1 cellular context compared by ENCODE assay signal in the genomic region with DNA sequence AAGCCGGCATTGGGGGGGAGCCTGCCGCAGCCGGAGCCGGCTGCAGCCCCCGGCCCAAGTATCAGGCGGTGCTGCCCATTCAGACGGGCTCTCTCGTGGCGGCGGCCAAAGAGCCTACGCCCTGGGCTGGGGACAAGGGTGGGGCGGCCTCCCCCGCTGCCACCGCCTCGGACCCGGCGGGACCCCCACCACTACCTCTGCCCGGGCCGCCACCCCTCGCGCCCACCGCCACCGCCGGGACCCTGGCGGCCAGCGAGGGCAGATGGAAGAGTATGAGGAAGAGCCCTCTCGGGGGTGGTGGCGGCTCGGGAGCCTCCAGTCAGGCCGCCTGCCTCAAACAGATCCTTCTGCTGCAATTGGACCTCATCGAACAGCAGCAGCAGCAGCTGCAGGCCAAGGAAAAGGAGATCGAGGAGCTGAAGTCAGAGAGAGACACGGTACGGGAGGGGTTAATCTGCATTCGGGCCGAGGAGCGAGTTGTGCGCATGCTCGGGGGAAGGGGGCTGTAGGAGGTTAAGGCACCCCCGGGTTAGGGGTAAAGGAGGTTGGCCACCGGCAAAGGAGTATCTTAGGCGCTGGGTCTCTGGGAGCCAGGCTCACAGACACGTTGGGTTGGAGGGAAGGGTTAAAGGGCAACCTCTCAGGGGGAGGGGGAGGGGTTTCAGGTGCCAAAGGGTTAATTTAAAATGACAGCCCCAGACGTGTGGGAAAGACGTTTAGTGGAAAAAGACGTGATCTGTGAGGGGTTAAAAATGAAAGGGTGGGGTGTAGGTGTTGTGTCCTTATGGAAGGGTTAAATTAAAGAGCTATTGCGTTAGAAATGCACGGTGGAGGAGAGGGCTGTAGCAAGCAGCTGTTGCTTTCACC.
A peak's percentile ranks its signal among the peaks of the same experiment; 100 is the strongest.
TF ChIP-seq lines count a peak whose summit lies in the region.

No MANE protein-coding gene starts in this region.

TF ChIP-seq in H1, 55 proteins besides CTCF, POLR2A, EP300 and RAD21:
- TF ChIP-seq CREB1 (IDR thresholded peaks at IDR 0.05) (no peak), SP2 (IDR thresholded peaks at IDR 0.05; ENCODE audit: low read length) (no peak), HDAC2 (IDR thresholded peaks at IDR 0.05; ENCODE audit: borderline replicate concordance in 1 of 2, low read depth in 2 of 2, low read length in 2 of 2) (peak in 1 of 2 experiments; percentile 96; a peak in 2 of 4 replicates), SIN3A (conservative IDR thresholded peaks at IDR 0.05 in 1 of 2, IDR thresholded peaks at IDR 0.05 in 1 of 2; ENCODE audit: low read depth in 1 of 2, low read length in 2 of 2) (peak; percentile 88 to 96), PHF8 (conservative IDR thresholded peaks at IDR 0.05; ENCODE audit: low read depth, low read length) (0 out of 2 replicates have a peak, but pooled peaks have one; percentile 27), JUND (IDR thresholded peaks at IDR 0.05; ENCODE audit: low read length) (no peak), TAF7 (optimal IDR thresholded peaks at IDR 0.05; ENCODE audit: borderline replicate concordance, low read depth, low read length) (peak; percentile 41), SRF (IDR thresholded peaks at IDR 0.05; ENCODE audit: low read depth, low read length) (no peak), SUZ12 (IDR thresholded peaks at IDR 0.05; ENCODE audit: low read length) (no peak), GTF2F1 (IDR thresholded peaks at IDR 0.05; ENCODE audit: borderline replicate concordance, low read depth, low read length) (no peak), RFX5 (IDR thresholded peaks at IDR 0.05; ENCODE audit: borderline replicate concordance, low read depth, low read length) (no peak), NRF1 (IDR thresholded peaks at IDR 0.05; ENCODE audit: low read depth, low read length) (peak; percentile 71), ASH2L (IDR thresholded peaks at IDR 0.05; ENCODE audit: low read length) (peak; percentile 64), SIX5 (IDR thresholded peaks at IDR 0.05; ENCODE audit: low read depth, low read length) (no peak), YY1 (IDR thresholded peaks at IDR 0.05; ENCODE audit: low read depth, low read length) (no peak), KDM1A (IDR thresholded peaks at IDR 0.05; ENCODE audit: borderline replicate concordance, low read length) (peak; percentile 96), MAFK (IDR thresholded peaks at IDR 0.05; ENCODE audit: low read depth, low read length) (no peak), RNF2 (IDR thresholded peaks at IDR 0.05; ENCODE audit: borderline replicate concordance, low read depth, low read length, missing control alignments, poor library complexity, severe bottlenecking) (no peak), EGR1 (IDR thresholded peaks at IDR 0.05; ENCODE audit: borderline replicate concordance, low read depth, low read length) (peak; percentile 34; the same call in 1 of the 2 replicates), EZH2 (IDR thresholded peaks at IDR 0.05; ENCODE audit: low read depth, low read length, severe bottlenecking) (no peak), CTBP2 (IDR thresholded peaks at IDR 0.05; ENCODE audit: borderline replicate concordance, insufficient read depth, insufficient read length, low read length) (no peak), POU5F1 (IDR thresholded peaks at IDR 0.05; ENCODE audit: low read depth, low read length) (no peak), JUN (IDR thresholded peaks at IDR 0.05; ENCODE audit: low read depth, low read length) (no peak), KDM5A (IDR thresholded peaks at IDR 0.05; ENCODE audit: low read length) (no peak), RBBP5 (IDR thresholded peaks at IDR 0.05; ENCODE audit: borderline replicate concordance, low read depth, low read length) (no peak), ZNF274 (IDR thresholded peaks at IDR 0.05; ENCODE audit: borderline replicate concordance, extremely low read depth, low read length) (no peak), SIRT6 (IDR thresholded peaks at IDR 0.05; ENCODE audit: low read length) (no peak), CBX8 (IDR thresholded peaks at IDR 0.05; ENCODE audit: borderline replicate concordance, low read depth, low read length) (no peak), SP1 (IDR thresholded peaks at IDR 0.05; ENCODE audit: low read depth, low read length) (0 out of 2 replicates have a peak, but pooled peaks have one; percentile 52), HDAC6 (IDR thresholded peaks at IDR 0.05; ENCODE audit: low read depth, low read length) (no peak), SP4 (IDR thresholded peaks at IDR 0.05; ENCODE audit: low read length) (no peak), TEAD4 (IDR thresholded peaks at IDR 0.05; ENCODE audit: low read depth, low read length) (no peak), POLR2AphosphoS5 (IDR thresholded peaks at IDR 0.05; ENCODE audit: low read depth, low read length) (peak; percentile 41), BCL11A (IDR thresholded peaks at IDR 0.05; ENCODE audit: low read depth in 2 of 2, low read length in 2 of 2) (no peak), TCF12 (IDR thresholded peaks at IDR 0.05; ENCODE audit: low read depth, low read length) (no peak), CHD2 (IDR thresholded peaks at IDR 0.05; ENCODE audit: low read length) (no peak), TBP (IDR thresholded peaks at IDR 0.05; ENCODE audit: low read depth, low read length) (peak; percentile 64), CBX5 (IDR thresholded peaks at IDR 0.05; ENCODE audit: low read depth, low read length) (no peak), NANOG (IDR thresholded peaks at IDR 0.05; ENCODE audit: insufficient read depth, low read depth, low read length, poor library complexity, severe bottlenecking) (no peak), FOSL1 (IDR thresholded peaks at IDR 0.05; ENCODE audit: insufficient read depth, low read depth, low read length) (no peak), KDM4A (IDR thresholded peaks at IDR 0.05; ENCODE audit: low read depth, low read length, severe bottlenecking) (peak; percentile 15), SAP30 (IDR thresholded peaks at IDR 0.05; ENCODE audit: insufficient read depth, insufficient replicate concordance, low read length) (no peak), CEBPB (IDR thresholded peaks at IDR 0.05; ENCODE audit: low read depth, low read length) (no peak), TAF1 (IDR thresholded peaks at IDR 0.05; ENCODE audit: low read depth, low read length) (peak; percentile 62), GABPA (IDR thresholded peaks at IDR 0.05; ENCODE audit: borderline replicate concordance, insufficient read depth, low read length) (no peak), CHD1 (IDR thresholded peaks at IDR 0.05; ENCODE audit: low read depth, low read length) (no peak), BACH1 (IDR thresholded peaks at IDR 0.05; ENCODE audit: low read length) (no peak), RXRA (IDR thresholded peaks at IDR 0.05; ENCODE audit: insufficient read depth, low read depth, low read length) (no peak), BRCA1 (IDR thresholded peaks at IDR 0.05; ENCODE audit: low read depth, low read length) (no peak)
- TF ChIP-seq, protein P1, sequence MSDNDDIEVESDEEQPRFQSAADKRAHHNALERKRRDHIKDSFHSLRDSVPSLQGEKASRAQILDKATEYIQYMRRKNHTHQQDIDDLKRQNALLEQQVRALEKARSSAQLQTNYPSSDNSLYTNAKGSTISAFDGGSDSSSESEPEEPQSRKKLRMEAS (IDR thresholded peaks at IDR 0.05): peak; percentile 53; the same call in 1 of the 2 replicates
- TF ChIP-seq, protein P2, sequence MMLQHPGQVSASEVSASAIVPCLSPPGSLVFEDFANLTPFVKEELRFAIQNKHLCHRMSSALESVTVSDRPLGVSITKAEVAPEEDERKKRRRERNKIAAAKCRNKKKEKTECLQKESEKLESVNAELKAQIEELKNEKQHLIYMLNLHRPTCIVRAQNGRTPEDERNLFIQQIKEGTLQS (IDR thresholded peaks at IDR 0.05; ENCODE audit: insufficient read depth, low read depth, low read length): 0 out of 2 replicates have a peak, but pooled peaks have one; percentile 1
- TF ChIP-seq, protein P3, sequence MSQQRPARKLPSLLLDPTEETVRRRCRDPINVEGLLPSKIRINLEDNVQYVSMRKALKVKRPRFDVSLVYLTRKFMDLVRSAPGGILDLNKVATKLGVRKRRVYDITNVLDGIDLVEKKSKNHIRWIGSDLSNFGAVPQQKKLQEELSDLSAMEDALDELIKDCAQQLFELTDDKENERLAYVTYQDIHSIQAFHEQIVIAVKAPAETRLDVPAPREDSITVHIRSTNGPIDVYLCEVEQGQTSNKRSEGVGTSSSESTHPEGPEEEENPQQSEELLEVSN (IDR thresholded peaks at IDR 0.05): no peak
- TF ChIP-seq, protein P4, sequence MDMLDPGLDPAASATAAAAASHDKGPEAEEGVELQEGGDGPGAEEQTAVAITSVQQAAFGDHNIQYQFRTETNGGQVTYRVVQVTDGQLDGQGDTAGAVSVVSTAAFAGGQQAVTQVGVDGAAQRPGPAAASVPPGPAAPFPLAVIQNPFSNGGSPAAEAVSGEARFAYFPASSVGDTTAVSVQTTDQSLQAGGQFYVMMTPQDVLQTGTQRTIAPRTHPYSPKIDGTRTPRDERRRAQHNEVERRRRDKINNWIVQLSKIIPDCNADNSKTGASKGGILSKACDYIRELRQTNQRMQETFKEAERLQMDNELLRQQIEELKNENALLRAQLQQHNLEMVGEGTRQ (IDR thresholded peaks at IDR 0.05; ENCODE audit: low read length): no peak
- TF ChIP-seq, protein P5, sequence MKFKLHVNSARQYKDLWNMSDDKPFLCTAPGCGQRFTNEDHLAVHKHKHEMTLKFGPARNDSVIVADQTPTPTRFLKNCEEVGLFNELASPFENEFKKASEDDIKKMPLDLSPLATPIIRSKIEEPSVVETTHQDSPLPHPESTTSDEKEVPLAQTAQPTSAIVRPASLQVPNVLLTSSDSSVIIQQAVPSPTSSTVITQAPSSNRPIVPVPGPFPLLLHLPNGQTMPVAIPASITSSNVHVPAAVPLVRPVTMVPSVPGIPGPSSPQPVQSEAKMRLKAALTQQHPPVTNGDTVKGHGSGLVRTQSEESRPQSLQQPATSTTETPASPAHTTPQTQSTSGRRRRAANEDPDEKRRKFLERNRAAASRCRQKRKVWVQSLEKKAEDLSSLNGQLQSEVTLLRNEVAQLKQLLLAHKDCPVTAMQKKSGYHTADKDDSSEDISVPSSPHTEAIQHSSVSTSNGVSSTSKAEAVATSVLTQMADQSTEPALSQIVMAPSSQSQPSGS (IDR thresholded peaks at IDR 0.05; ENCODE audit: low read length): 0 out of 2 replicates have a peak, but pooled peaks have one; percentile 71
- TF ChIP-seq, protein P6, sequence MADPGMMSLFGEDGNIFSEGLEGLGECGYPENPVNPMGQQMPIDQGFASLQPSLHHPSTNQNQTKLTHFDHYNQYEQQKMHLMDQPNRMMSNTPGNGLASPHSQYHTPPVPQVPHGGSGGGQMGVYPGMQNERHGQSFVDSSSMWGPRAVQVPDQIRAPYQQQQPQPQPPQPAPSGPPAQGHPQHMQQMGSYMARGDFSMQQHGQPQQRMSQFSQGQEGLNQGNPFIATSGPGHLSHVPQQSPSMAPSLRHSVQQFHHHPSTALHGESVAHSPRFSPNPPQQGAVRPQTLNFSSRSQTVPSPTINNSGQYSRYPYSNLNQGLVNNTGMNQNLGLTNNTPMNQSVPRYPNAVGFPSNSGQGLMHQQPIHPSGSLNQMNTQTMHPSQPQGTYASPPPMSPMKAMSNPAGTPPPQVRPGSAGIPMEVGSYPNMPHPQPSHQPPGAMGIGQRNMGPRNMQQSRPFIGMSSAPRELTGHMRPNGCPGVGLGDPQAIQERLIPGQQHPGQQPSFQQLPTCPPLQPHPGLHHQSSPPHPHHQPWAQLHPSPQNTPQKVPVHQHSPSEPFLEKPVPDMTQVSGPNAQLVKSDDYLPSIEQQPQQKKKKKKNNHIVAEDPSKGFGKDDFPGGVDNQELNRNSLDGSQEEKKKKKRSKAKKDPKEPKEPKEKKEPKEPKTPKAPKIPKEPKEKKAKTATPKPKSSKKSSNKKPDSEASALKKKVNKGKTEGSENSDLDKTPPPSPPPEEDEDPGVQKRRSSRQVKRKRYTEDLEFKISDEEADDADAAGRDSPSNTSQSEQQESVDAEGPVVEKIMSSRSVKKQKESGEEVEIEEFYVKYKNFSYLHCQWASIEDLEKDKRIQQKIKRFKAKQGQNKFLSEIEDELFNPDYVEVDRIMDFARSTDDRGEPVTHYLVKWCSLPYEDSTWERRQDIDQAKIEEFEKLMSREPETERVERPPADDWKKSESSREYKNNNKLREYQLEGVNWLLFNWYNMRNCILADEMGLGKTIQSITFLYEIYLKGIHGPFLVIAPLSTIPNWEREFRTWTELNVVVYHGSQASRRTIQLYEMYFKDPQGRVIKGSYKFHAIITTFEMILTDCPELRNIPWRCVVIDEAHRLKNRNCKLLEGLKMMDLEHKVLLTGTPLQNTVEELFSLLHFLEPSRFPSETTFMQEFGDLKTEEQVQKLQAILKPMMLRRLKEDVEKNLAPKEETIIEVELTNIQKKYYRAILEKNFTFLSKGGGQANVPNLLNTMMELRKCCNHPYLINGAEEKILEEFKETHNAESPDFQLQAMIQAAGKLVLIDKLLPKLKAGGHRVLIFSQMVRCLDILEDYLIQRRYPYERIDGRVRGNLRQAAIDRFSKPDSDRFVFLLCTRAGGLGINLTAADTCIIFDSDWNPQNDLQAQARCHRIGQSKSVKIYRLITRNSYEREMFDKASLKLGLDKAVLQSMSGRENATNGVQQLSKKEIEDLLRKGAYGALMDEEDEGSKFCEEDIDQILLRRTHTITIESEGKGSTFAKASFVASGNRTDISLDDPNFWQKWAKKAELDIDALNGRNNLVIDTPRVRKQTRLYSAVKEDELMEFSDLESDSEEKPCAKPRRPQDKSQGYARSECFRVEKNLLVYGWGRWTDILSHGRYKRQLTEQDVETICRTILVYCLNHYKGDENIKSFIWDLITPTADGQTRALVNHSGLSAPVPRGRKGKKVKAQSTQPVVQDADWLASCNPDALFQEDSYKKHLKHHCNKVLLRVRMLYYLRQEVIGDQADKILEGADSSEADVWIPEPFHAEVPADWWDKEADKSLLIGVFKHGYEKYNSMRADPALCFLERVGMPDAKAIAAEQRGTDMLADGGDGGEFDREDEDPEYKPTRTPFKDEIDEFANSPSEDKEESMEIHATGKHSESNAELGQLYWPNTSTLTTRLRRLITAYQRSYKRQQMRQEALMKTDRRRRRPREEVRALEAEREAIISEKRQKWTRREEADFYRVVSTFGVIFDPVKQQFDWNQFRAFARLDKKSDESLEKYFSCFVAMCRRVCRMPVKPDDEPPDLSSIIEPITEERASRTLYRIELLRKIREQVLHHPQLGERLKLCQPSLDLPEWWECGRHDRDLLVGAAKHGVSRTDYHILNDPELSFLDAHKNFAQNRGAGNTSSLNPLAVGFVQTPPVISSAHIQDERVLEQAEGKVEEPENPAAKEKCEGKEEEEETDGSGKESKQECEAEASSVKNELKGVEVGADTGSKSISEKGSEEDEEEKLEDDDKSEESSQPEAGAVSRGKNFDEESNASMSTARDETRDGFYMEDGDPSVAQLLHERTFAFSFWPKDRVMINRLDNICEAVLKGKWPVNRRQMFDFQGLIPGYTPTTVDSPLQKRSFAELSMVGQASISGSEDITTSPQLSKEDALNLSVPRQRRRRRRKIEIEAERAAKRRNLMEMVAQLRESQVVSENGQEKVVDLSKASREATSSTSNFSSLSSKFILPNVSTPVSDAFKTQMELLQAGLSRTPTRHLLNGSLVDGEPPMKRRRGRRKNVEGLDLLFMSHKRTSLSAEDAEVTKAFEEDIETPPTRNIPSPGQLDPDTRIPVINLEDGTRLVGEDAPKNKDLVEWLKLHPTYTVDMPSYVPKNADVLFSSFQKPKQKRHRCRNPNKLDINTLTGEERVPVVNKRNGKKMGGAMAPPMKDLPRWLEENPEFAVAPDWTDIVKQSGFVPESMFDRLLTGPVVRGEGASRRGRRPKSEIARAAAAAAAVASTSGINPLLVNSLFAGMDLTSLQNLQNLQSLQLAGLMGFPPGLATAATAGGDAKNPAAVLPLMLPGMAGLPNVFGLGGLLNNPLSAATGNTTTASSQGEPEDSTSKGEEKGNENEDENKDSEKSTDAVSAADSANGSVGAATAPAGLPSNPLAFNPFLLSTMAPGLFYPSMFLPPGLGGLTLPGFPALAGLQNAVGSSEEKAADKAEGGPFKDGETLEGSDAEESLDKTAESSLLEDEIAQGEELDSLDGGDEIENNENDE (IDR thresholded peaks at IDR 0.05; ENCODE audit: insufficient replicate concordance, low read length): no peak
